In the genomic region with DNA sequence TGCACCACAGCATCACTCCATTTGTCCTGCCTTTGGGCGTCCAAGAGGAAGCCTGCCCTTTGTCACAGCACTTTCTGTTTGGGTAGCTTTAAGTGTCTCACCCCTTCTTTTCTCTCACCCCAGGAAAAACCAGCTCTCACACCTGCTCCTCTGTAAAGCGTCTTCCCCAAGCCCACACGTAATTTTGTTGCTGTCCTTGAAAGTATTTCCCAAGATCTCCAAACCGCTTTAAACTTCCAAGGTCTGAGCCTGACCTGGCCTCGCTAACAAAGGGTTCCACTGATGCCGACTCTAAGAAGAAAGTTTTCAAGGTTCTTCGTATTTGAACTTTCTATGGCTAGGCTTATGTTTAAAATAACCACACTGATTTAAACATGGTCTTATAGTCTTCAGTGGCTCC, we compare ENCODE assay signal across 14 cellular contexts. TPM values are rescaled to one million over a fixed set of nuclear protein-coding genes. Genes with fewer than 3 reads are reported as not detected.
DNase-seq lines count a peak whose midpoint lies in the region; ATAC-seq and TF ChIP-seq lines count a peak whose summit lies in the region.
"Had no signal": no experiment of that assay in that cellular context is flagged by ENCODE, and none has a peak within 500 bp of the region (broad histone marks: within the 10 kb centered on the region; RNA-seq: fewer than 3 reads in every experiment).

No MANE protein-coding gene starts in this region.

- CTCF ChIA-PET in PC-3 (lab: Charles Lee): no interaction called here
- CTCF ChIA-PET in PC-9 (lab: Charles Lee): no interaction called here

- peaks cover 44% of the 10 kb centered on the region for H3K4me1 Mint-ChIP-seq in activated naive CD8-positive, alpha-beta T cell treated with anti-CD3 and anti-CD28 coated beads for 36 hours

- no peak for DNase-seq in PC-3
- no peak for DNase-seq in activated naive CD8-positive, alpha-beta T cell treated with anti-CD3 and anti-CD28 coated beads for 36 hours
- peak in 1 of 3 donors; percentile 42 for DNase-seq in right lobe of liver
- DNase-seq in substantia nigra (lab: John Stamatoyannopoulos, UW): no peak
- no peak for DNase-seq in PC-9
- DNase-seq in GF-D8 (lab: John Stamatoyannopoulos, UW): no peak
- DNase-seq: activated CD4-positive, CD25-positive, alpha-beta regulatory T cell; foreskin melanocyte; NCI-H524 treated with DMSO at 0.1 percent for 48 hours; posterior cingulate gyrus; SIG-M5; stimulated activated CD4-positive, alpha-beta T cell treated with anti-CD3 and anti-CD28 coated beads, Interleukin-4, amount 100 ng/mL, for 24 hours; stimulated activated naive CD8-positive, alpha-beta T cell treated with anti-CD3 and anti-CD28 coated beads, Interleukin-15, Interleukin-2, amounts not matched to agents 100 U/mL and 50 U/mL, for 24 hours had no signal

- no peak overlapping the region for H3K4me3 Mint-ChIP-seq in activated naive CD8-positive, alpha-beta T cell treated with anti-CD3 and anti-CD28 coated beads for 36 hours

- no peak overlapping the region for H3K9ac ChIP-seq in PC-3 (ENCODE audit: low read length)

- no peaks in the 10 kb centered on the region for H3F3A ChIP-seq in PC-3 (ENCODE audit: low read length, unreplicated experiment)
- peaks cover 4% of the 10 kb centered on the region; the same call in 1 of the 2 replicates for H3F3A ChIP-seq in PC-9 (ENCODE audit: insufficient read depth, low read depth)

- peak overlapping the region; percentile 7 for H3K27ac Mint-ChIP-seq in activated naive CD8-positive, alpha-beta T cell treated with anti-CD3 and anti-CD28 coated beads for 36 hours

- no peaks in the 10 kb centered on the region for H3K9me3 ChIP-seq in PC-3 (ENCODE audit: low read length)
- H3K9me3 ChIP-seq in right lobe of liver: no peaks in the 10 kb centered on the region
- H3K9me3 ChIP-seq in PC-9 (ENCODE audit: insufficient read depth, low read depth): no peaks in the 10 kb centered on the region

- H3K9me2 ChIP-seq in PC-3 (replicated peaks; ENCODE audit: low read length): no peaks in the 10 kb centered on the region
- no peaks in the 10 kb centered on the region for H3K9me2 ChIP-seq in PC-9 (ENCODE audit: insufficient read depth)

- intact Hi-C loops in PC-3 (cut with micrococcal nuclease): loop anchor here (5.0 kb wide), 1 partner anchor 34 kb away; no protein-coding TSS in a partner anchor
- intact Hi-C loops in right lobe of liver (cut with DNase I): no loop called here
- intact Hi-C loops in PC-9 (cut with micrococcal nuclease; ENCODE audit: unreplicated experiment): no loop called here

- H2AFZ ChIP-seq in PC-3 (ENCODE audit: low read length) (no peak overlapping the region), PC-9 (no peak overlapping the region)

- H3K79me2 ChIP-seq in PC-3 (ENCODE audit: low read length): peaks cover 88% of the 10 kb centered on the region
- H3K79me2 ChIP-seq in PC-9 (ENCODE audit: low read depth): peaks cover 91% of the 10 kb centered on the region

- 42% methylated on average over 7 of the region's 7 CpGs for WGBS in right lobe of liver (ENCODE audit: insufficient coverage, low coverage, low lambda C conversion rate, missing lambda C conversion rate)

- no peak for TF ChIP-seq POLR2A in right lobe of liver (IDR thresholded peaks at IDR 0.05)

- TF ChIP-seq CTCF in PC-3 (conservative IDR thresholded peaks at IDR 0.05; ENCODE audit: low read depth, low read length): no peak
- TF ChIP-seq CTCF in right lobe of liver (IDR thresholded peaks at IDR 0.05): no peak
- TF ChIP-seq CTCF in PC-9 (conservative IDR thresholded peaks at IDR 0.05): no peak

- H3K9me3 Mint-ChIP-seq in activated naive CD8-positive, alpha-beta T cell treated with anti-CD3 and anti-CD28 coated beads for 36 hours: no peaks in the 10 kb centered on the region

- POLR2A ChIA-PET in PC-3 (lab: Charles Lee; ENCODE audit: unreplicated experiment): no interaction called here
- POLR2A ChIA-PET in PC-9 (lab: Charles Lee; ENCODE audit: unreplicated experiment): no interaction called here

- H3K27me3 ChIP-seq in PC-3 (ENCODE audit: low read length) (no peaks in the 10 kb centered on the region), right lobe of liver (no peaks in the 10 kb centered on the region), PC-9 (ENCODE audit: insufficient read depth, low read depth) (no peaks in the 10 kb centered on the region)

- H3K4me2 ChIP-seq in PC-3 (ENCODE audit: low read length): peak overlapping the region; percentile 44
- H3K4me2 ChIP-seq in PC-9: no peak overlapping the region

- H3K27ac ChIP-seq in PC-3 (ENCODE audit: low read length) (no peak overlapping the region), right lobe of liver (peak overlapping the region; percentile 90 to 94 (median 94)), substantia nigra (ENCODE audit: low read depth, low read length, poor library complexity, severe bottlenecking) (peak overlapping the region; percentile 19), PC-9 (no peak overlapping the region)

- H3K4me3 ChIP-seq in PC-3 (ENCODE audit: low read length) (no peak overlapping the region), right lobe of liver (no peak overlapping the region), PC-9 (no peak overlapping the region)

- no peak for ATAC-seq in PC-3
- ATAC-seq in right lobe of liver: no peak
- ATAC-seq in HG03469 (IDR thresholded peaks at IDR 0.05; ENCODE audit: unreplicated experiment): no peak
- ATAC-seq: stimulated activated naive CD8-positive, alpha-beta T cell treated with anti-CD3 and anti-CD28 coated beads, Interleukin-15, Interleukin-2, amounts not matched to agents 100 U/mL and 50 U/mL, for 24 hours had no signal

- peaks cover 63% of the 10 kb centered on the region for H3K4me1 ChIP-seq in PC-3 (ENCODE audit: insufficient read depth, low read length)
- H3K4me1 ChIP-seq in right lobe of liver: peaks cover 0 to 89% (median 21%) of the 10 kb centered on the region in 4 donors
- peaks cover 45% of the 10 kb centered on the region for H3K4me1 ChIP-seq in PC-9 (replicated peaks; ENCODE audit: insufficient read depth)

- no peaks in the 10 kb centered on the region for H3K27me3 Mint-ChIP-seq in activated naive CD8-positive, alpha-beta T cell treated with anti-CD3 and anti-CD28 coated beads for 36 hours

- H4K20me1 ChIP-seq in PC-3 (ENCODE audit: low read length) (no peaks in the 10 kb centered on the region), PC-9 (ENCODE audit: insufficient read depth) (no peaks in the 10 kb centered on the region)

- no TSS peak for BruUV-seq in PC-3 (replicated peaks; lab: Mats Ljungman, UMichigan)
- BruUV-seq in PC-9 (replicated peaks; lab: Mats Ljungman, UMichigan): no TSS peak

- peaks cover 17% of the 10 kb centered on the region for H3K36me3 Mint-ChIP-seq in activated naive CD8-positive, alpha-beta T cell treated with anti-CD3 and anti-CD28 coated beads for 36 hours

- H3K36me3 ChIP-seq in PC-3 (ENCODE audit: low read depth, low read length) (no peaks in the 10 kb centered on the region), right lobe of liver (no peaks in the 10 kb centered on the region), PC-9 (ENCODE audit: low read depth) (peaks cover 8% of the 10 kb centered on the region; the same call in 1 of the 2 replicates)

RNA-seq across cellular contexts. Expression of a gene that starts 5.3 kb away (rescaled TPM):
- 31.4 and 34.0 TPM in 2 replicates for total RNA-seq in PC-3 (2014; rRNA removed)
- 10 to 100 TPM; 47.6 to 49.2 TPM for total RNA-seq in activated naive CD8-positive, alpha-beta T cell treated with anti-CD3 and anti-CD28 coated beads for 36 hours
- 100 to 1,000 TPM; 136 to 392 (median 315) TPM for total RNA-seq in right lobe of liver
- total RNA-seq in PC-9 (2021): 86.8 and 148 TPM in 2 replicates

Comparison
In these comparisons a context has a peak if more than half of its experiments do, and no peak if none do; other contexts are left out.
1. H3K27ac ChIP-seq: peak in right lobe of liver (3 of 3) and substantia nigra (single experiment); none in PC-3 (single experiment) and PC-9 (single experiment).